Comparison of ENCODE assay signal across 21 cellular contexts in genomic region chr20:16393836-16394235, GRCh38.
"Had no signal": no experiment of that assay in that cellular context is flagged by ENCODE, and none has a peak within 500 bp of the region (broad histone marks: within the 10 kb centered on the region; RNA-seq: fewer than 3 reads in every experiment).

No MANE protein-coding gene starts in this region.

- H3K9me3 ChIP-seq: heart right ventricle, psoas muscle, sigmoid colon, suprapubic skin, thyroid gland had no signal

- H3K27ac ChIP-seq: coronary artery, heart right ventricle, psoas muscle, sigmoid colon, skin epidermis, suprapubic skin, thyroid gland had no signal

- H3K4me3 ChIP-seq: coronary artery, heart right ventricle, psoas muscle, sigmoid colon, skin epidermis, suprapubic skin, thyroid gland had no signal

- ATAC-seq: heart right ventricle; left cardiac atrium; naive thymus-derived CD4-positive, alpha-beta T cell; psoas muscle; stimulated activated effector memory CD8-positive, alpha-beta T cell treated with anti-CD3 and anti-CD28 coated beads, Interleukin-12 subunit alpha, Interleukin-12 subunit beta, amount 100 ng/mL, for 72 hours; stimulated activated naive CD8-positive, alpha-beta T cell treated with anti-CD3 and anti-CD28 coated beads, Interleukin-15, Interleukin-2, amounts not matched to agents 100 U/mL and 50 U/mL, for 24 hours had no signal

- H3K27me3 ChIP-seq: heart right ventricle, sigmoid colon, suprapubic skin, thyroid gland had no signal

- DNase-seq: effector CD4-positive, alpha-beta T cell; endodermal cell; heart right ventricle; hypothalamus; left cardiac atrium; naive thymus-derived CD4-positive, alpha-beta T cell; nephron progenitor cell; psoas muscle; sigmoid colon; stimulated activated CD4-positive, alpha-beta T cell treated with anti-CD3 and anti-CD28 coated beads, Interleukin-12 subunit alpha, Interleukin-12 subunit beta, amount 100 ng/mL, for 4 hours; stimulated activated CD4-positive, alpha-beta T cell treated with anti-CD3 and anti-CD28 coated beads, Interleukin-2, amount 100 ng/mL, for 48 hours; stimulated activated CD8-positive, alpha-beta memory T cell treated with anti-CD3 and anti-CD28 coated beads, Interleukin-4, amount 100 ng/mL, for 48 hours; stimulated activated naive CD8-positive, alpha-beta T cell treated with anti-CD3 and anti-CD28 coated beads, Interleukin-15, Interleukin-2, amounts not matched to agents 100 U/mL and 50 U/mL, for 24 hours; thyroid gland had no signal

- FAIRE-seq: endothelial cell of umbilical vein, frontal cortex, urothelium cell line had no signal

- H3K36me3 ChIP-seq: thyroid gland had no signal
